Comparison of ENCODE assay signal across 21 cellular contexts in genomic region chr5:16131878-16132277, GRCh38. TPM values are rescaled to one million over a fixed set of nuclear protein-coding genes. Genes with fewer than 3 reads are reported as not detected.
"Had no signal": no experiment of that assay in that cellular context is flagged by ENCODE, and none has a peak within 500 bp of the region (broad histone marks: within the 10 kb centered on the region; RNA-seq: fewer than 3 reads in every experiment).

No MANE protein-coding gene starts in this region.

- H3K4me1 ChIP-seq: lower lobe of right lung, right lobe of liver, suprapubic skin, thyroid gland had no signal

- H3K36me3 ChIP-seq: lower lobe of right lung, right lobe of liver, suprapubic skin, thyroid gland had no signal

- H3K27me3 ChIP-seq: dorsolateral prefrontal cortex, right lobe of liver, suprapubic skin, thyroid gland had no signal

- DNase-seq: cortex of kidney; dorsolateral prefrontal cortex; effector CD8-positive, alpha-beta T cell; foreskin melanocyte; head of caudate nucleus; hypothalamus; kidney glomerular epithelial cell; lower lobe of right lung; natural killer cell; posterior cingulate gyrus; right lobe of liver; stimulated activated CD4-positive, alpha-beta T cell treated with anti-CD3 and anti-CD28 coated beads, Interleukin-4, amount 100 ng/mL, for 1 hour; stimulated activated CD8-positive, alpha-beta memory T cell treated with anti-CD3 and anti-CD28 coated beads, Interleukin-4, amount 100 ng/mL, for 48 hours; stimulated activated naive CD8-positive, alpha-beta T cell treated with anti-CD3 and anti-CD28 coated beads, Interleukin-15, Interleukin-2, amounts not matched to agents 100 U/mL and 50 U/mL, for 24 hours; thyroid gland had no signal

- H3K4me3 ChIP-seq: dorsolateral prefrontal cortex, lower lobe of right lung, right lobe of liver, suprapubic skin, thyroid gland had no signal

- H3K9me3 ChIP-seq: lower lobe of right lung, right lobe of liver, suprapubic skin, thyroid gland had no signal

- H3K27ac ChIP-seq: dorsolateral prefrontal cortex, lower lobe of right lung, right lobe of liver, suprapubic skin, thyroid gland had no signal

RNA-seq across cellular contexts. Expression of gene MARCHF11, which starts 47.7 kb away (rescaled TPM):
- total RNA-seq: left lobe of liver, lower lobe of right lung, mesothelial cell of epicardium, mucosa of gallbladder, myocyte, natural killer cell, osteocyte, right lobe of liver, suprapubic skin had no signal
